9 cellular contexts compared by ENCODE assay signal in genomic region chr15:92429378-92430066, GRCh38. TPM values are rescaled to one million over a fixed set of nuclear protein-coding genes. Genes with fewer than 3 reads are reported as not detected.
DNase-seq lines count a peak whose midpoint lies in the region; ATAC-seq, FAIRE-seq and TF ChIP-seq lines count a peak whose summit lies in the region.
"Had no signal": no experiment of that assay in that cellular context is flagged by ENCODE, and none has a peak within 500 bp of the region (broad histone marks: within the 10 kb centered on the region; RNA-seq: fewer than 3 reads in every experiment).

No MANE protein-coding gene starts in this region.

- no peaks in the 10 kb centered on the region for H3K9me1 ChIP-seq in keratinocyte (ENCODE audit: control insufficient read depth, extremely low read depth, insufficient read depth, low read length)

- H3K4me3 ChIP-seq in KMS-11 (IDR thresholded peaks at IDR 0.05; ENCODE audit: insufficient read depth, low read depth, low read length) (no peak overlapping the region), keratinocyte (ENCODE audit: control insufficient read depth in 2 of 3, extremely low read depth in 1 of 3, insufficient read depth in 2 of 3, low read depth in 1 of 3, low read length in 3 of 3) (no peak overlapping the region)

- ATAC-seq in GM21723 (IDR thresholded peaks at IDR 0.05; ENCODE audit: unreplicated experiment) = no peak
- no peak for ATAC-seq in stimulated activated naive CD8-positive, alpha-beta T cell treated with anti-CD3 and anti-CD28 coated beads, Interleukin-15, Interleukin-2, amounts not matched to agents 100 U/mL and 50 U/mL, for 24 hours
- ATAC-seq in GM21717 (IDR thresholded peaks at IDR 0.05; ENCODE audit: unreplicated experiment) = no peak

- no peaks in the 10 kb centered on the region for H3K27me3 ChIP-seq in KMS-11 (ENCODE audit: insufficient read depth, low read depth)
- no peaks in the 10 kb centered on the region for H3K27me3 ChIP-seq in keratinocyte (ENCODE audit: control insufficient read depth, extremely low read depth, insufficient read depth, low read length)

- H3K79me2 ChIP-seq in KMS-11 (ENCODE audit: insufficient read depth, low read depth) (no peaks in the 10 kb centered on the region), keratinocyte (ENCODE audit: control insufficient read depth, insufficient read depth, low read length) (no peaks in the 10 kb centered on the region)

- H3K36me3 ChIP-seq in KMS-11 (ENCODE audit: insufficient read depth) = no peaks in the 10 kb centered on the region
- H3K36me3 ChIP-seq in keratinocyte (ENCODE audit: control insufficient read depth in 2 of 2, extremely low read depth in 1 of 2, insufficient read depth in 2 of 2, low read length in 2 of 2) = no peaks in the 10 kb centered on the region

- peak; percentile 17 for FAIRE-seq in keratinocyte (lab: Jason Lieb, UNC)
- FAIRE-seq: endometrium had no signal

- no peak overlapping the region for H3K4me2 ChIP-seq in KMS-11
- H3K4me2 ChIP-seq in keratinocyte (ENCODE audit: control insufficient read depth, extremely low read depth, insufficient read depth, low read depth, low read length) = no peak overlapping the region

- no peak for TF ChIP-seq CTCF in KMS-11 (conservative IDR thresholded peaks at IDR 0.05; ENCODE audit: low read depth, low read length)
- TF ChIP-seq CTCF in keratinocyte (optimal IDR thresholded peaks at IDR 0.05 in 1 of 3, IDR thresholded peaks at IDR 0.05 in 1 of 3, conservative IDR thresholded peaks at IDR 0.05 in 1 of 3; ENCODE audit: extremely low read depth in 1 of 3, insufficient read depth in 2 of 3, low read length in 3 of 3) = no peak

- no peaks in the 10 kb centered on the region for H3K9me3 ChIP-seq in keratinocyte (ENCODE audit: control insufficient read depth, low read depth, low read length)

- H3K9ac ChIP-seq in KMS-11 = no peak overlapping the region
- H3K9ac ChIP-seq in keratinocyte (ENCODE audit: control insufficient read depth, extremely low read depth, insufficient read depth, low read length) = no peak overlapping the region

- dilution Hi-C loops in keratinocyte (cut with MboI; ENCODE audit: extremely low pct_ligation_motif_present, low sequenced_read_pairs) = no loop called here

- in situ Hi-C loops in Caki2 (cut with HindIII; ENCODE audit: low pct_unique_long_range_greater_than_20kb, low sequenced_read_pairs) = no loop called here

- H2AFZ ChIP-seq in KMS-11 (ENCODE audit: low read depth) (no peak overlapping the region), keratinocyte (ENCODE audit: control insufficient read depth, low read length) (no peak overlapping the region)

- peak; percentile 61 for DNase-seq in Caki2 (ENCODE audit: low read depth)
- DNase-seq in amniotic epithelial cell (ENCODE audit: low read depth) = peak; percentile 6
- peak; percentile 23 for DNase-seq in keratinocyte (ENCODE audit: low read depth, low spot score)
- DNase-seq in stimulated activated naive CD8-positive, alpha-beta T cell treated with anti-CD3 and anti-CD28 coated beads, Interleukin-15, Interleukin-2, amounts not matched to agents 100 U/mL and 50 U/mL, for 24 hours = no peak
- no peak for DNase-seq in NOMO-1 treated with dmso at 0.1 percent for 144 hours (lab: John Stamatoyannopoulos, UW; ENCODE audit: unreplicated experiment)

- H3K4me1 ChIP-seq in KMS-11 (ENCODE audit: low read depth, poor library complexity, severe bottlenecking) (peaks cover 8% of the 10 kb centered on the region), keratinocyte (ENCODE audit: control insufficient read depth, extremely low read depth, insufficient read depth, low read length) (peaks cover 7% of the 10 kb centered on the region)

- H4K20me1 ChIP-seq in KMS-11 (ENCODE audit: insufficient read depth) = no peaks in the 10 kb centered on the region
- H4K20me1 ChIP-seq in keratinocyte (ENCODE audit: control insufficient read depth, extremely low read depth, insufficient read depth, low read length) = no peaks in the 10 kb centered on the region

- H3K27ac ChIP-seq in KMS-11 (peak overlapping the region; percentile 39; the same call in 1 of the 2 replicates), keratinocyte (ENCODE audit: control insufficient read depth, insufficient read depth, low read length) (no peak overlapping the region)

RNA-seq across cellular contexts. Expression of gene ST8SIA2, which starts 35.8 kb away (rescaled TPM):
- not detected in 2 replicates for total RNA-seq in Caki2 (2014; rRNA removed; shearing (Covaris generic); ENCODE audit: low replicate concordance)
- 0.22 to 0.63 TPM (median 0.27 TPM) in 3 replicates for polyA plus RNA-seq in keratinocyte
- polyA plus RNA-seq in keratinocyte (2011; ENCODE audit: low read depth) = not detected
- 0.26 and 0.29 TPM in 2 replicates for polyA plus RNA-seq in keratinocyte (2011; cell fraction: cytosol; rRNA removed)
- 0.62 and 1.1 TPM in 2 replicates for polyA plus RNA-seq in keratinocyte (2011; cell fraction: nucleus; rRNA removed)
- polyA plus RNA-seq in keratinocyte (2012; ENCODE audit: low replicate concordance) = 0.04 and 0.71 TPM in 2 replicates
- polyA minus RNA-seq in keratinocyte = 0.16 to 1.8 TPM in 2 of 3 replicates, not detected in the other
- not detected for polyA minus RNA-seq in keratinocyte (2011; cell fraction: cytosol; rRNA and poly(A)+ RNA removed)
- 0.54 and 1.3 TPM in 2 replicates for polyA minus RNA-seq in keratinocyte (2011; cell fraction: nucleus; rRNA and poly(A)+ RNA removed)

Comparison
In these comparisons a context has a peak if more than half of its experiments do, and no peak if none do; other contexts are left out.
1. DNase-seq: peak in Caki2 (single experiment), amniotic epithelial cell (single experiment) and keratinocyte (single experiment); none in stimulated activated naive CD8-positive, alpha-beta T cell treated with anti-CD3 and anti-CD28 coated beads, Interleukin-15, Interleukin-2, amounts not matched to agents 100 U/mL and 50 U/mL, for 24 hours (single experiment) and NOMO-1 treated with dmso at 0.1 percent for 144 hours (single experiment).